11 cellular contexts compared by ENCODE assay signal in the genomic region with DNA sequence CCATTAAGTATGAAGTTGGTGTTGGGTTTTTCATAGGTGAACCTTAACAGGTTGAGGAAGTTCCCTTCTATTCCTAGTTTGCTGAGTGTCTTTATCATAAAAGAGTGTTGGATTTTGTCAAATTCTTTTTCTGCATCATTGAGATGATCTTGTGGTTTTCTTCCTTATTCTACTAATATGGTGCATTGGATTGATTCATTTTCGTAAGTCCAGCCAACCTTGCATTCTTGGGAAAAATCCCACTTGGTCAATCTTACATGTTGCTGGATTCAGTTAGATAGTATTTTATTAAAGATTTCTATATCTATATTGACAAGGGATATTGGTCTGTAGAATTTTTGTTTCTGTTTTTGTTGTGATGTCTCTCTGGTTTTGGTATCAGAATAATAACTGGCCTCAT.
"Had no signal": no experiment of that assay in that cellular context is flagged by ENCODE, and none has a peak within 500 bp of the region (broad histone marks: within the 10 kb centered on the region; RNA-seq: fewer than 3 reads in every experiment).

No MANE protein-coding gene starts in this region.

- H3K4me3 ChIP-seq: GM23248, GM23338, HAP-1 had no signal

- H3K4me2 ChIP-seq: GM23338 had no signal

- DNase-seq: GM23248, GOT3, H7, H9, HCEC 1CT, HFFc6 had no signal

- H3K4me1 ChIP-seq: HAP-1 had no signal

- H3K27ac ChIP-seq: GM23248 had no signal

- H3K36me3 ChIP-seq: HAP-1 had no signal

- H3K9ac ChIP-seq: GM23248 had no signal

- FAIRE-seq: H1, H54 had no signal

- H2AFZ ChIP-seq: GM23248, GM23338 had no signal

- ATAC-seq: GM23338, HCT116 had no signal
